Comparison of ENCODE assay signal across 2 cellular contexts in the genomic region with DNA sequence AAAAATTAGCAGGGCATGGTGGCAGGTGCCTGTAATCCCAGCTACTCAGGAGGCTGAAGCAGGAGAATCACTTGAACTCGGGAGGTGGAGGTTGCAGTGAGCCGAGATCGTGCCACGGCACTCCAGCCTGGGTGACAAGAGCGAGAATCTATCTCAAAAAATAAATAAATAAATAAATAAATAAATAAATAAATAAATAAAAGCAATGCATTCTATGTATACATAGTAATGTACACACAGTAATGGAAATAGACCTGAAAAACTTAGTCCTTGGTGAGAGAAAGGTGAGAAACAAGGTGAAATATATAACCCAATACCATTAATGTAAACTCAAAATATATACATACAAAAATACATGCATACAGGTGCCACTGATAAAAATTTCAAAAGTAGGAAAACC. TPM values are rescaled to one million over a fixed set of nuclear protein-coding genes. Genes with fewer than 3 reads are reported as not detected.
DNase-seq lines count a peak whose midpoint lies in the region; ATAC-seq, FAIRE-seq and TF ChIP-seq lines count a peak whose summit lies in the region.
"Not testable (repeated sequence)": the region's sequence is repeated elsewhere in the genome, so short reads cannot be mapped to it uniquely, and the experiment has no call there.

No MANE protein-coding gene starts in this region.

- H3K4me2 ChIP-seq in A549 = not testable (repeated sequence)

- not testable (repeated sequence) for TF ChIP-seq EP300 in A549 (IDR thresholded peaks at IDR 0.05)

- ATAC-seq in A549 = not testable (repeated sequence)

- not testable (repeated sequence) for H3K36me3 ChIP-seq in HEK293 (ENCODE audit: control insufficient read depth in 2 of 2, insufficient read depth in 1 of 2, low read length in 2 of 2)

- H3K27ac ChIP-seq in A549; HEK293 (ENCODE audit: extremely low read depth, low read depth, low read length): not testable (repeated sequence)

- TF ChIP-seq CTCF in A549 (IDR thresholded peaks at IDR 0.05); HEK293 (tag by site-specific recombination; IDR thresholded peaks at IDR 0.05): not testable (repeated sequence)

- 72% methylated on average over 5 of the region's 5 CpGs for WGBS in A549 (ENCODE audit: missing lambda C conversion rate)

- not testable (repeated sequence) for DNase-seq in A549 (ENCODE audit: low read depth in 1 of 2, low spot score in 1 of 2)

- TF ChIP-seq POLR2A in A549 (IDR thresholded peaks at IDR 0.05; ENCODE audit: low read length) = not testable (repeated sequence)

- CTCF ChIA-PET in A549 (lab: Yijun Ruan, JAX) = interaction anchor here (0.5 to 1.3 kb wide), 2 partner anchors 102 to 157 kb away, joined by 3 read pairs; no protein-coding TSS in a partner anchor
- CTCF ChIA-PET in HEK293 (lab: Yijun Ruan, JAX) = interaction anchor here (0.6 kb wide), 1 partner anchor 532 kb away, joined by 3 read pairs; no protein-coding TSS in a partner anchor

- H3K9me3 ChIP-seq in A549; HEK293 (ENCODE audit: control insufficient read depth, insufficient read depth, low read depth, low read length): not testable (repeated sequence)

- not testable (repeated sequence) for TF ChIP-seq RAD21 in A549 (conservative IDR thresholded peaks at IDR 0.05 in 1 of 2, IDR thresholded peaks at IDR 0.05 in 1 of 2)

- not testable (repeated sequence) for FAIRE-seq in A549 (lab: Jason Lieb, UNC)

- H3K4me1 ChIP-seq in A549; HEK293 (ENCODE audit: control insufficient read depth, insufficient read depth, low read length): not testable (repeated sequence)

- H3K4me3 ChIP-seq in A549; HEK293 (ENCODE audit: low read depth, low read length): not testable (repeated sequence)

- POLR2A ChIA-PET in A549 (lab: Yijun Ruan, JAX) = not testable (repeated sequence)
- POLR2A ChIA-PET in HEK293 (lab: Yijun Ruan, JAX) = interaction anchor here (1.0 kb wide), 1 partner anchor 51 kb away, joined by 3 read pairs; no protein-coding TSS in a partner anchor

TF ChIP-seq in A549, 52 proteins besides CTCF, POLR2A, EP300 and RAD21:
- peak; percentile 76 for TF ChIP-seq ZC3H11A (IDR thresholded peaks at IDR 0.05)
TF ChIP-seq in A549: peak in this region for 1; not testable (repeated sequence) for 51.

TF ChIP-seq in HEK293, 187 proteins besides CTCF, POLR2A, EP300 and RAD21 (continues in another document):
- 0 out of 2 replicates have a peak, but pooled peaks have one; percentile 55 for TF ChIP-seq ZNF704 (tag by site-specific recombination; IDR thresholded peaks at IDR 0.05)
- TF ChIP-seq ZNF202 (tag by site-specific recombination; IDR thresholded peaks at IDR 0.05; ENCODE audit: borderline replicate concordance) = peak; percentile 98
- TF ChIP-seq ZXDB (tag by site-specific recombination; IDR thresholded peaks at IDR 0.05) = peak; percentile 78
- TF ChIP-seq ZNF394 (tag by site-specific recombination; IDR thresholded peaks at IDR 0.05; ENCODE audit: borderline replicate concordance) = peak; percentile 96
- TF ChIP-seq ZNF510 (tag by site-specific recombination; IDR thresholded peaks at IDR 0.05; ENCODE audit: insufficient replicate concordance) = peak; percentile 92
- peak; percentile 82; the same call in 1 of the 2 replicates for TF ChIP-seq ZFP37 (tag by site-specific recombination; IDR thresholded peaks at IDR 0.05)
- peak; percentile 56; the same call in 1 of the 2 replicates for TF ChIP-seq ZNF214 (tag by site-specific recombination; IDR thresholded peaks at IDR 0.05; ENCODE audit: borderline replicate concordance)
- 0 out of 2 replicates have a peak, but pooled peaks have one; percentile 71 for TF ChIP-seq ZNF18 (tag by site-specific recombination; IDR thresholded peaks at IDR 0.05)
- 0 out of 2 replicates have a peak, but pooled peaks have one; percentile 56 for TF ChIP-seq ZNF302 (tag by site-specific recombination; IDR thresholded peaks at IDR 0.05; ENCODE audit: low read depth)
- TF ChIP-seq ZNF19 (tag by site-specific recombination; IDR thresholded peaks at IDR 0.05; ENCODE audit: low read depth) = peak; percentile 95
- TF ChIP-seq GFI1B (tag by site-specific recombination; IDR thresholded peaks at IDR 0.05) = 0 out of 2 replicates have a peak, but pooled peaks have one; percentile 37
- peak; percentile 55; the same call in 1 of the 2 replicates for TF ChIP-seq ZBTB21 (tag by site-specific recombination; IDR thresholded peaks at IDR 0.05)
- peak; percentile 96 for TF ChIP-seq ZNF266 (tag by site-specific recombination; IDR thresholded peaks at IDR 0.05; ENCODE audit: low read depth)
- TF ChIP-seq ZBTB1 (tag by site-specific recombination; IDR thresholded peaks at IDR 0.05) = peak; percentile 92
- TF ChIP-seq ZNF366 (tag by site-specific recombination; conservative IDR thresholded peaks at IDR 0.05) = 0 out of 2 replicates have a peak, but pooled peaks have one; percentile 10
- TF ChIP-seq ZFP3 (tag by site-specific recombination; IDR thresholded peaks at IDR 0.05; ENCODE audit: low read depth) = 0 out of 2 replicates have a peak, but pooled peaks have one; percentile 36
- TF ChIP-seq ZNF664 (tag by site-specific recombination; IDR thresholded peaks at IDR 0.05) = peak; percentile 77
- TF ChIP-seq ZNF629 (tag by site-specific recombination; IDR thresholded peaks at IDR 0.05) = peak; percentile 72
- peak; percentile 87 for TF ChIP-seq ZNF433 (tag by site-specific recombination; IDR thresholded peaks at IDR 0.05; ENCODE audit: low read depth)
- peak; percentile 98 for TF ChIP-seq ZNF426 (tag by site-specific recombination; IDR thresholded peaks at IDR 0.05)
- peak; percentile 87 for TF ChIP-seq ZNF560 (tag by site-specific recombination; IDR thresholded peaks at IDR 0.05; ENCODE audit: borderline replicate concordance)
- peak; percentile 86 for TF ChIP-seq ZBTB8A (tag by site-specific recombination; IDR thresholded peaks at IDR 0.05)
- peak; percentile 95 for TF ChIP-seq ZNF140 (tag by site-specific recombination; IDR thresholded peaks at IDR 0.05)

RNA-seq across cellular contexts. Expression of gene DDX3X, which starts 51.7 kb away (rescaled TPM):
- polyA plus RNA-seq in A549 (2011; rRNA removed) (187 and 216 TPM in 2 replicates), A549 (2017; fragmentation: RNase III; extraction: RNeasy Plus Mini Kit Qiagen cat#74134 plus additional on column Dnase treatment) (341 to 390 TPM (median 371 TPM) in 3 replicates)
- 32.5 and 46.8 TPM in 2 replicates for polyA plus RNA-seq in A549 (2012; cell fraction: cytosol; rRNA removed)
- 36.6 and 60.0 TPM in 2 replicates for polyA plus RNA-seq in A549 (2012; cell fraction: nucleus; rRNA removed)
- polyA minus RNA-seq in A549 (2011; rRNA and poly(A)+ RNA removed) = 205 and 251 TPM in 2 replicates
